ENCODE assay signal across 18 cellular contexts in genomic region chr22:29642694-29643093, GRCh38. TPM values are rescaled to one million over a fixed set of nuclear protein-coding genes. Genes with fewer than 3 reads are reported as not detected.
DNase-seq lines count a peak whose midpoint lies in the region; ATAC-seq and TF ChIP-seq lines count a peak whose summit lies in the region.
"Had no signal": no experiment of that assay in that cellular context is flagged by ENCODE, and none has a peak within 500 bp of the region (broad histone marks: within the 10 kb centered on the region; RNA-seq: fewer than 3 reads in every experiment).

No MANE protein-coding gene starts in this region.

- peaks cover 23% of the 10 kb centered on the region for H3K4me1 Mint-ChIP-seq in activated T-cell treated with anti-CD3 and anti-CD28 coated beads, Interleukin-2, amount 50 U/mL, for 24 hours (ENCODE audit: low read depth)
- H3K4me1 Mint-ChIP-seq in activated CD4-positive, alpha-beta memory T cell treated with anti-CD3 and anti-CD28 coated beads for 36 hours (ENCODE audit: low read depth): peaks cover 16% of the 10 kb centered on the region
- H3K4me1 Mint-ChIP-seq in glutamatergic neuron (ENCODE audit: low read depth, unreplicated experiment): peaks cover 19% of the 10 kb centered on the region

- peaks cover 70% of the 10 kb centered on the region for H3K36me3 Mint-ChIP-seq in activated T-cell treated with anti-CD3 and anti-CD28 coated beads, Interleukin-2, amount 50 U/mL, for 24 hours (ENCODE audit: low read depth)
- H3K36me3 Mint-ChIP-seq in activated CD4-positive, alpha-beta memory T cell treated with anti-CD3 and anti-CD28 coated beads for 36 hours: peaks cover 19% of the 10 kb centered on the region
- peaks cover 13% of the 10 kb centered on the region for H3K36me3 Mint-ChIP-seq in glutamatergic neuron (ENCODE audit: unreplicated experiment)

- H3K27ac Mint-ChIP-seq in activated T-cell treated with anti-CD3 and anti-CD28 coated beads, Interleukin-2, amount 50 U/mL, for 24 hours: peak overlapping the region; percentile 76
- peak overlapping the region; percentile 74 for H3K27ac Mint-ChIP-seq in activated CD4-positive, alpha-beta memory T cell treated with anti-CD3 and anti-CD28 coated beads for 36 hours
- peak overlapping the region; percentile 82 for H3K27ac Mint-ChIP-seq in glutamatergic neuron (ENCODE audit: unreplicated experiment)

- H3K27me3 Mint-ChIP-seq in activated T-cell treated with anti-CD3 and anti-CD28 coated beads, Interleukin-2, amount 50 U/mL, for 24 hours: no peaks in the 10 kb centered on the region
- no peaks in the 10 kb centered on the region for H3K27me3 Mint-ChIP-seq in activated CD4-positive, alpha-beta memory T cell treated with anti-CD3 and anti-CD28 coated beads for 36 hours
- H3K27me3 Mint-ChIP-seq in glutamatergic neuron (ENCODE audit: unreplicated experiment): peaks cover 4% of the 10 kb centered on the region
- H3K27me3 Mint-ChIP-seq: CD8-positive, alpha-beta memory T cell had no signal

- ATAC-seq in GM18517 (IDR thresholded peaks at IDR 0.05; ENCODE audit: unreplicated experiment) (no peak), GM21360 (IDR thresholded peaks at IDR 0.05; ENCODE audit: unreplicated experiment) (no peak)
- ATAC-seq: A549 had no signal

- no peak overlapping the region for H3K4me3 ChIP-seq in Jurkat, Clone E6-1 (ENCODE audit: low read length)
- H3K4me3 ChIP-seq: A549; BLaER1 treated with 17β-estradiol and CSF1 and Interleukin-3, amounts not matched to agents 10 nM and 100 nM; PC-9; SJCRH30 had no signal

- no peak overlapping the region for H3K4me3 Mint-ChIP-seq in activated T-cell treated with anti-CD3 and anti-CD28 coated beads, Interleukin-2, amount 50 U/mL, for 24 hours
- H3K4me3 Mint-ChIP-seq in activated CD4-positive, alpha-beta memory T cell treated with anti-CD3 and anti-CD28 coated beads for 36 hours: no peak overlapping the region
- H3K4me3 Mint-ChIP-seq in glutamatergic neuron (ENCODE audit: unreplicated experiment): no peak overlapping the region

- DNase-seq in activated T-cell treated with anti-CD3 and anti-CD28 coated beads, Interleukin-2, amount 50 U/mL, for 24 hours: no peak
- no peak for DNase-seq in activated T-cell treated with anti-CD3 and anti-CD28 coated beads, Interleukin-2, amount 50 U/mL, for 48 hours
- peak; percentile 79 for DNase-seq in Jurkat, Clone E6-1 (ENCODE audit: low read depth, low spot score)
- DNase-seq in activated CD4-positive, alpha-beta memory T cell treated with anti-CD3 and anti-CD28 coated beads for 36 hours: peak; percentile 16
- DNase-seq in glutamatergic neuron (no peak), GM19240 (ENCODE audit: insufficient read length, low spot score) (no peak)
- DNase-seq: CD8-positive, alpha-beta memory T cell; DMS79; H7; Kasumi-1; NCI-H187 treated with DMSO at 0.1 percent for 48 hours; NCI-H748 treated with DMSO at 0.1 percent for 48 hours; PC-9; SJCRH30 had no signal

- CTCF ChIA-PET in activated CD4-positive, alpha-beta memory T cell treated with anti-CD3 and anti-CD28 coated beads for 36 hours (lab: Charles Lee): no interaction called here

- H3K9me3 Mint-ChIP-seq in activated T-cell treated with anti-CD3 and anti-CD28 coated beads, Interleukin-2, amount 50 U/mL, for 24 hours: no peaks in the 10 kb centered on the region
- H3K9me3 Mint-ChIP-seq in activated CD4-positive, alpha-beta memory T cell treated with anti-CD3 and anti-CD28 coated beads for 36 hours: no peaks in the 10 kb centered on the region
- H3K9me3 Mint-ChIP-seq in glutamatergic neuron (ENCODE audit: unreplicated experiment): peaks cover 4% of the 10 kb centered on the region
- H3K9me3 Mint-ChIP-seq: CD8-positive, alpha-beta memory T cell had no signal

- no peak for TF ChIP-seq CTCF in glutamatergic neuron (IDR thresholded peaks at IDR 0.05; ENCODE audit: partially characterized antibody, unreplicated experiment)

- intact Hi-C loops in activated CD4-positive, alpha-beta memory T cell treated with anti-CD3 and anti-CD28 coated beads for 36 hours (cut with micrococcal nuclease): loop anchor here (5.0 kb wide), 1 partner anchor 755 kb away; the partner anchor contains the start of gene SEC14L2

- POLR2A ChIA-PET in activated CD4-positive, alpha-beta memory T cell treated with anti-CD3 and anti-CD28 coated beads for 36 hours (lab: Charles Lee): interaction anchor here (0.6 kb wide), 1 partner anchor 612 kb away, joined by 3 read pairs; no protein-coding TSS in a partner anchor

RNA-seq across cellular contexts. Expression of gene NF2, which starts 39.3 kb away (rescaled TPM):
- 15.1 TPM for polyA plus RNA-seq in Jurkat, Clone E6-1 (2012; ENCODE audit: insufficient read depth, insufficient read length)
- 10 to 100 TPM; 40.4 to 44.2 TPM for total RNA-seq in activated CD4-positive, alpha-beta memory T cell treated with anti-CD3 and anti-CD28 coated beads for 36 hours
- total RNA-seq in glutamatergic neuron (ENCODE audit: unreplicated experiment): 35.4 TPM

Comparison
In these comparisons a context has a peak if more than half of its experiments do, and no peak if none do; other contexts are left out.
1. DNase-seq: peak in Jurkat, Clone E6-1 (single experiment) and activated CD4-positive, alpha-beta memory T cell treated with anti-CD3 and anti-CD28 coated beads for 36 hours (single experiment); none in activated T-cell treated with anti-CD3 and anti-CD28 coated beads, Interleukin-2, amount 50 U/mL, for 24 hours (single experiment), activated T-cell treated with anti-CD3 and anti-CD28 coated beads, Interleukin-2, amount 50 U/mL, for 48 hours (0 of 2), glutamatergic neuron (single experiment) and GM19240 (single experiment).
2. Peak in every context shown above with its lines, with median percentiles within 50 percentile points of each other: H3K27ac Mint-ChIP-seq.